10 cellular contexts compared by ENCODE assay signal in genomic region chr4:85929926-85930325, GRCh38.
DNase-seq lines count a peak whose midpoint lies in the region; ATAC-seq, FAIRE-seq and TF ChIP-seq lines count a peak whose summit lies in the region.
"Had no signal": no experiment of that assay in that cellular context is flagged by ENCODE, and none has a peak within 500 bp of the region (broad histone marks: within the 10 kb centered on the region; RNA-seq: fewer than 3 reads in every experiment).

No MANE protein-coding gene starts in this region.

- no peaks in the 10 kb centered on the region for H3K79me2 ChIP-seq in HepG2 (ENCODE audit: insufficient read depth, low read length)

- no peak overlapping the region for H3K9ac ChIP-seq in HepG2 (ENCODE audit: insufficient read depth, low read depth, low read length)

- peaks cover 5% of the 10 kb centered on the region for H3K4me1 Mint-ChIP-seq in activated CD4-positive, alpha-beta T cell treated with anti-CD3 and anti-CD28 coated beads for 36 hours
- peaks cover 2% of the 10 kb centered on the region for H3K4me1 Mint-ChIP-seq in activated CD4-positive, alpha-beta T cell treated with anti-CD3 and anti-CD28 coated beads, Interleukin-2, amount 10 ng/mL, durations not matched to agents 24 days and 14 days
- H3K4me1 Mint-ChIP-seq in effector memory CD8-positive, alpha-beta T cell (ENCODE audit: low read depth in 2 of 2): no peaks in the 10 kb centered on the region
- no peaks in the 10 kb centered on the region for H3K4me1 Mint-ChIP-seq in activated CD8-positive, alpha-beta memory T cell treated with anti-CD3 and anti-CD28 coated beads, Interleukin-2, amount 10 ng/mL, durations not matched to agents 7 days and 5 days

- intact Hi-C loops in activated CD4-positive, alpha-beta T cell treated with anti-CD3 and anti-CD28 coated beads for 36 hours (cut with DNase I, micrococcal nuclease): no loop called here
- intact Hi-C loops in activated CD4-positive, alpha-beta T cell treated with anti-CD3 and anti-CD28 coated beads, Interleukin-2, amount 10 ng/mL, durations not matched to agents 24 days and 14 days (cut with micrococcal nuclease): no loop called here
- intact Hi-C loops in HepG2 (cut with micrococcal nuclease; ENCODE audit: unreplicated experiment) (no loop called here), thyroid gland (cut with DNase I) (no loop called here)

- DNase-seq in activated CD4-positive, alpha-beta T cell treated with anti-CD3 and anti-CD28 coated beads for 36 hours: peak; percentile 9
- no peak for DNase-seq in activated CD4-positive, alpha-beta T cell treated with anti-CD3 and anti-CD28 coated beads, Interleukin-2, amount 10 ng/mL, durations not matched to agents 24 days and 14 days
- DNase-seq in SHP77 treated with DMSO at 0.1 percent for 48 hours (lab: John Stamatoyannopoulos, UW) (peak; percentile 13), HepG2 (ENCODE audit: low spot score) (peak; percentile 7), thyroid gland (peak; percentile 94)
- no peak for DNase-seq in effector memory CD8-positive, alpha-beta T cell
- no peak for DNase-seq in activated CD8-positive, alpha-beta memory T cell treated with anti-CD3 and anti-CD28 coated beads, Interleukin-2, amount 10 ng/mL, durations not matched to agents 7 days and 5 days
- DNase-seq: gastrocnemius medialis, NCI-H1930 had no signal

- in situ Hi-C loops in HepG2 (cut with HindIII; ENCODE audit: extremely low pct_ligation_motif_present, low pct_unique_long_range_greater_than_20kb): no loop called here

- no peak overlapping the region for H2AFZ ChIP-seq in HepG2 (ENCODE audit: low read length)

- H3K4me2 ChIP-seq in HepG2 (ENCODE audit: low read depth, low read length): peak overlapping the region; percentile 77

- H3K9me3 ChIP-seq in HepG2 (ENCODE audit: low read length) (no peaks in the 10 kb centered on the region), thyroid gland (no peaks in the 10 kb centered on the region)
- H3K9me3 ChIP-seq: gastrocnemius medialis had no signal

- no peaks in the 10 kb centered on the region for H3K9me3 Mint-ChIP-seq in activated CD4-positive, alpha-beta T cell treated with anti-CD3 and anti-CD28 coated beads for 36 hours (ENCODE audit: low read depth)
- H3K9me3 Mint-ChIP-seq in activated CD4-positive, alpha-beta T cell treated with anti-CD3 and anti-CD28 coated beads, Interleukin-2, amount 10 ng/mL, durations not matched to agents 24 days and 14 days: no peaks in the 10 kb centered on the region
- peaks cover 10 to 14% of the 10 kb centered on the region in 2 donors for H3K9me3 Mint-ChIP-seq in effector memory CD8-positive, alpha-beta T cell
- no peaks in the 10 kb centered on the region for H3K9me3 Mint-ChIP-seq in activated CD8-positive, alpha-beta memory T cell treated with anti-CD3 and anti-CD28 coated beads, Interleukin-2, amount 10 ng/mL, durations not matched to agents 7 days and 5 days (ENCODE audit: low read depth)

- TF ChIP-seq CTCF in HepG2 (CRISPR knock-in tag; IDR thresholded peaks at IDR 0.05) (no peak), thyroid gland (IDR thresholded peaks at IDR 0.05) (peak in 1 of 6 experiments; percentile 24)

- no peak for TF ChIP-seq POLR2A in HepG2 (IDR thresholded peaks at IDR 0.05; ENCODE audit: insufficient read depth in 1 of 2, low read depth in 2 of 2, low read length in 2 of 2)
- peak in 1 of 2 donors; percentile 86 for TF ChIP-seq POLR2A in thyroid gland (IDR thresholded peaks at IDR 0.05)

- H3K4me3 ChIP-seq in HepG2 (replicated peaks in 1 of 3; ENCODE audit: insufficient read depth in 1 of 3, low read depth in 2 of 3, low read length in 3 of 3) (peak overlapping the region; percentile 18 to 50 (median 31)), thyroid gland (replicated peaks in 1 of 3) (peak overlapping the region in 1 of 3 donors; percentile 8)

- no peak overlapping the region for H3K27ac Mint-ChIP-seq in activated CD4-positive, alpha-beta T cell treated with anti-CD3 and anti-CD28 coated beads for 36 hours
- no peak overlapping the region for H3K27ac Mint-ChIP-seq in activated CD4-positive, alpha-beta T cell treated with anti-CD3 and anti-CD28 coated beads, Interleukin-2, amount 10 ng/mL, durations not matched to agents 24 days and 14 days
- no peak overlapping the region for H3K27ac Mint-ChIP-seq in effector memory CD8-positive, alpha-beta T cell
- H3K27ac Mint-ChIP-seq in activated CD8-positive, alpha-beta memory T cell treated with anti-CD3 and anti-CD28 coated beads, Interleukin-2, amount 10 ng/mL, durations not matched to agents 7 days and 5 days: no peak overlapping the region

- BruUV-seq in HepG2 (replicated peaks; lab: Mats Ljungman, UMichigan): no TSS peak

- CTCF ChIA-PET in activated CD4-positive, alpha-beta T cell treated with anti-CD3 and anti-CD28 coated beads for 36 hours (lab: Charles Lee): no interaction called here
- CTCF ChIA-PET in HepG2 (lab: Yijun Ruan, JAX; ENCODE audit: low intra/inter-chr PET ratio, low total read pairs): no interaction called here
- CTCF ChIA-PET in activated CD8-positive, alpha-beta memory T cell treated with anti-CD3 and anti-CD28 coated beads, Interleukin-2, amount 10 ng/mL, durations not matched to agents 7 days and 5 days (lab: Charles Lee): no interaction called here

- 0% methylated on average over 8 of the region's 10 CpGs for WGBS in HepG2 (ENCODE audit: low lambda C conversion rate)
- WGBS in thyroid gland, 2 donors: 6 to 9% methylated on average over 10 of the region's 10 CpGs

- no peaks in the 10 kb centered on the region for H3K36me3 ChIP-seq in HepG2 (replicated peaks in 1 of 2; ENCODE audit: control insufficient read depth in 1 of 2, insufficient read depth in 2 of 2, low read length in 2 of 2)
- H3K36me3 ChIP-seq in thyroid gland: no peaks in the 10 kb centered on the region
- H3K36me3 ChIP-seq: gastrocnemius medialis had no signal

- no peak for TF ChIP-seq RAD21 in HepG2 (CRISPR knock-in tag; IDR thresholded peaks at IDR 0.05)

- FAIRE-seq in HepG2 (lab: Jason Lieb, UNC): no peak

- no peak for TF ChIP-seq EP300 in HepG2 (IDR thresholded peaks at IDR 0.05; ENCODE audit: low read depth in 2 of 2, low read length in 2 of 2)
- TF ChIP-seq EP300 in HepG2 (CRISPR knock-in tag; IDR thresholded peaks at IDR 0.05; ENCODE audit: borderline replicate concordance): no peak

- H3K27me3 ChIP-seq in HepG2 (ENCODE audit: control insufficient read depth in 1 of 2, insufficient read depth in 2 of 2, low read length in 2 of 2) (no peaks in the 10 kb centered on the region; a peak in 1 of 5 replicates), thyroid gland (no peaks in the 10 kb centered on the region)
- H3K27me3 ChIP-seq: gastrocnemius medialis had no signal

- H3K4me1 ChIP-seq in HepG2 (ENCODE audit: insufficient read depth, low read length) (peaks cover 25% of the 10 kb centered on the region), thyroid gland (peaks cover 24 to 50% of the 10 kb centered on the region in 2 donors)

- H3K27ac ChIP-seq in HepG2 (ENCODE audit: extremely low read length, insufficient read depth, low read length) (no peak overlapping the region), thyroid gland (peak overlapping the region; percentile 88 to 94 (median 92))
- H3K27ac ChIP-seq: gastrocnemius medialis had no signal

- POLR2A ChIA-PET in activated CD4-positive, alpha-beta T cell treated with anti-CD3 and anti-CD28 coated beads for 36 hours (lab: Charles Lee): no interaction called here
- POLR2A ChIA-PET in HepG2 (lab: Yijun Ruan, JAX): no interaction called here

- H3K4me3 Mint-ChIP-seq in activated CD4-positive, alpha-beta T cell treated with anti-CD3 and anti-CD28 coated beads for 36 hours: no peak overlapping the region
- H3K4me3 Mint-ChIP-seq in activated CD4-positive, alpha-beta T cell treated with anti-CD3 and anti-CD28 coated beads, Interleukin-2, amount 10 ng/mL, durations not matched to agents 24 days and 14 days: no peak overlapping the region
- H3K4me3 Mint-ChIP-seq in effector memory CD8-positive, alpha-beta T cell: no peak overlapping the region
- H3K4me3 Mint-ChIP-seq in activated CD8-positive, alpha-beta memory T cell treated with anti-CD3 and anti-CD28 coated beads, Interleukin-2, amount 10 ng/mL, durations not matched to agents 7 days and 5 days: no peak overlapping the region

- no peaks in the 10 kb centered on the region for H4K20me1 ChIP-seq in HepG2 (ENCODE audit: insufficient read depth, low read length)

- no peaks in the 10 kb centered on the region for H3K36me3 Mint-ChIP-seq in activated CD4-positive, alpha-beta T cell treated with anti-CD3 and anti-CD28 coated beads for 36 hours (ENCODE audit: low read depth)
- no peaks in the 10 kb centered on the region for H3K36me3 Mint-ChIP-seq in activated CD4-positive, alpha-beta T cell treated with anti-CD3 and anti-CD28 coated beads, Interleukin-2, amount 10 ng/mL, durations not matched to agents 24 days and 14 days (ENCODE audit: low read depth)
- no peaks in the 10 kb centered on the region for H3K36me3 Mint-ChIP-seq in effector memory CD8-positive, alpha-beta T cell (ENCODE audit: insufficient read depth)
- H3K36me3 Mint-ChIP-seq in activated CD8-positive, alpha-beta memory T cell treated with anti-CD3 and anti-CD28 coated beads, Interleukin-2, amount 10 ng/mL, durations not matched to agents 7 days and 5 days: no peaks in the 10 kb centered on the region

- ATAC-seq in activated CD4-positive, alpha-beta T cell treated with anti-CD3 and anti-CD28 coated beads for 36 hours: no peak
- peak; percentile 89 for ATAC-seq in HepG2
- no peak for ATAC-seq in GM21786 (IDR thresholded peaks at IDR 0.05; ENCODE audit: unreplicated experiment)
- no peak for ATAC-seq in effector memory CD8-positive, alpha-beta T cell (replicated peaks)
- no peak for ATAC-seq in activated CD8-positive, alpha-beta memory T cell treated with anti-CD3 and anti-CD28 coated beads, Interleukin-2, amount 10 ng/mL, durations not matched to agents 7 days and 5 days
- ATAC-seq: gastrocnemius medialis had no signal

- H3K27me3 Mint-ChIP-seq in activated CD4-positive, alpha-beta T cell treated with anti-CD3 and anti-CD28 coated beads for 36 hours: peaks cover 8% of the 10 kb centered on the region
- peaks cover 3% of the 10 kb centered on the region for H3K27me3 Mint-ChIP-seq in activated CD4-positive, alpha-beta T cell treated with anti-CD3 and anti-CD28 coated beads, Interleukin-2, amount 10 ng/mL, durations not matched to agents 24 days and 14 days
- no peaks in the 10 kb centered on the region for H3K27me3 Mint-ChIP-seq in effector memory CD8-positive, alpha-beta T cell
- no peaks in the 10 kb centered on the region for H3K27me3 Mint-ChIP-seq in activated CD8-positive, alpha-beta memory T cell treated with anti-CD3 and anti-CD28 coated beads, Interleukin-2, amount 10 ng/mL, durations not matched to agents 7 days and 5 days

Comparison
In these comparisons a context has a peak if more than half of its experiments do, and no peak if none do; other contexts are left out.
1. DNase-seq: peak in activated CD4-positive, alpha-beta T cell treated with anti-CD3 and anti-CD28 coated beads for 36 hours (single experiment), SHP77 treated with DMSO at 0.1 percent for 48 hours (single experiment), HepG2 (single experiment) and thyroid gland (2 of 2); none in activated CD4-positive, alpha-beta T cell treated with anti-CD3 and anti-CD28 coated beads, Interleukin-2, amount 10 ng/mL, durations not matched to agents 24 days and 14 days (single experiment), effector memory CD8-positive, alpha-beta T cell (0 of 3) and activated CD8-positive, alpha-beta memory T cell treated with anti-CD3 and anti-CD28 coated beads, Interleukin-2, amount 10 ng/mL, durations not matched to agents 7 days and 5 days (single experiment).